In genomic region chr7:116330961-116331360, GRCh38 we compare ENCODE assay signal across 21 cellular contexts.
DNase-seq lines count a peak whose midpoint lies in the region; ATAC-seq and TF ChIP-seq lines count a peak whose summit lies in the region.
"Had no signal": no experiment of that assay in that cellular context is flagged by ENCODE, and none has a peak within 500 bp of the region (broad histone marks: within the 10 kb centered on the region; RNA-seq: fewer than 3 reads in every experiment).

No MANE protein-coding gene starts in this region.

- H3K36me3 ChIP-seq in heart right ventricle = no peaks in the 10 kb centered on the region
- no peaks in the 10 kb centered on the region for H3K36me3 ChIP-seq in SK-N-SH (replicated peaks in 1 of 2; ENCODE audit: control insufficient read depth in 1 of 2, insufficient read depth in 2 of 2, low read length in 1 of 2)
- H3K36me3 ChIP-seq: HAP-1 had no signal

- H3K4me3 ChIP-seq in heart right ventricle (no peak overlapping the region), SK-N-SH (ENCODE audit: low read depth in 2 of 2, low read length in 1 of 2) (no peak overlapping the region)
- H3K4me3 ChIP-seq: A549, coronary artery, HAP-1 had no signal

- H3K4me1 ChIP-seq in heart right ventricle (peaks cover 0 to 42% (median 26%) of the 10 kb centered on the region in 9 donors), SK-N-SH (ENCODE audit: control insufficient read depth in 1 of 2, insufficient read depth in 2 of 2, low read depth in 1 of 2, low read length in 1 of 2) (peaks cover 0 to 23% of the 10 kb centered on the region in 2 experiments; a peak in 3 of 4 replicates)
- H3K4me1 ChIP-seq: HAP-1 had no signal

- no peak for DNase-seq in left ventricle myocardium superior
- no peak for DNase-seq in heart right ventricle
- no peak for DNase-seq in SK-N-SH
- peak; percentile 94 for DNase-seq in fibroblast of gingiva (ENCODE audit: low read depth)
- DNase-seq in AML-193 (lab: John Stamatoyannopoulos, UW) = no peak
- no peak for DNase-seq in erythroblast (lab: John Stamatoyannopoulos, UW)
- no peak for DNase-seq in effector CD4-positive, alpha-beta T cell
- DNase-seq in GOT3 (lab: John Stamatoyannopoulos, UW) = no peak
- DNase-seq: activated CD8-positive, alpha-beta memory T cell treated with anti-CD3 and anti-CD28 coated beads for 24 hours; activated T-cell treated with anti-CD3 and anti-CD28 coated beads, Interleukin-2, amount 50 U/mL, for 72 hours; CD4-positive, alpha-beta memory T cell; naive B cell; NCI-H1092; NCI-H2081; NCI-H510A treated with DMSO at 0.1 percent for 48 hours; RPMI8226; T1000 had no signal

- peak in 1 of 2 experiments; percentile 55; a peak in 1 of 4 replicates for TF ChIP-seq EP300 in SK-N-SH (IDR thresholded peaks at IDR 0.05; ENCODE audit: borderline replicate concordance in 1 of 2, low read depth in 1 of 2, low read length in 1 of 2)

- CTCF ChIA-PET in SK-N-SH (lab: Yijun Ruan, JAX) = interaction anchor here (1.0 to 1.3 kb wide), 2 partner anchors 10 to 158 kb away, joined by 3 read pairs; no protein-coding TSS in a partner anchor

- peak overlapping the region in 2 of 10 donors; percentile 40 to 48 for H3K27ac ChIP-seq in heart right ventricle
- peak overlapping the region; percentile 0 to 6; a peak in 2 of 4 replicates for H3K27ac ChIP-seq in SK-N-SH (ENCODE audit: low read depth in 2 of 2, low read length in 1 of 2)

- H3K79me2 ChIP-seq in SK-N-SH (ENCODE audit: insufficient read depth) = no peaks in the 10 kb centered on the region

- no peak overlapping the region; the same call in 1 of the 2 replicates for H2AFZ ChIP-seq in SK-N-SH (ENCODE audit: low read depth)

- H3K9me3 ChIP-seq in heart right ventricle (peaks cover 0 to 9% (median 0%) of the 10 kb centered on the region in 11 donors), SK-N-SH (no peaks in the 10 kb centered on the region)
- H3K9me3 ChIP-seq: A549, HAP-1 had no signal

- no peak overlapping the region for H3K4me2 ChIP-seq in SK-N-SH
- H3K4me2 ChIP-seq: A549 had no signal

- H3K27me3 ChIP-seq in heart right ventricle (no peaks in the 10 kb centered on the region), SK-N-SH (ENCODE audit: insufficient read depth) (no peaks in the 10 kb centered on the region)

- peaks cover 19% of the 10 kb centered on the region for H3F3A ChIP-seq in SK-N-SH (replicated peaks; ENCODE audit: insufficient read depth)

- no peak for TF ChIP-seq RAD21 in SK-N-SH (IDR thresholded peaks at IDR 0.05; ENCODE audit: low read length)

- TF ChIP-seq CTCF in heart right ventricle (IDR thresholded peaks at IDR 0.05) (no peak), SK-N-SH (IDR thresholded peaks at IDR 0.05) (no peak)

- TF ChIP-seq POLR2A in erythroblast (IDR thresholded peaks at IDR 0.05; ENCODE audit: low read length) = no peak

- peak; percentile 35 for ATAC-seq in left ventricle myocardium superior
- no peak for ATAC-seq in heart right ventricle
- ATAC-seq: A549; activated naive CD4-positive, alpha-beta T cell treated with anti-CD3 and anti-CD28 coated beads, Interleukin-2, amount 50 U/mL, for 72 hours; activated T-cell treated with anti-CD3 and anti-CD28 coated beads, Interleukin-2, amount 50 U/mL, for 72 hours had no signal

- intact Hi-C loops in left ventricle myocardium superior (cut with micrococcal nuclease) = no loop called here
- intact Hi-C loops in heart right ventricle (cut with DNase I) = no loop called here

- no peaks in the 10 kb centered on the region for H3K9me2 ChIP-seq in SK-N-SH

- no peak overlapping the region for H3K9ac ChIP-seq in SK-N-SH

- POLR2A ChIA-PET in SK-N-SH (lab: Yijun Ruan, JAX) = no interaction called here

- H4K20me1 ChIP-seq in SK-N-SH (ENCODE audit: insufficient read depth) = no peaks in the 10 kb centered on the region

TF ChIP-seq in SK-N-SH, 30 proteins besides CTCF, POLR2A, EP300 and RAD21:
- no peak for TF ChIP-seq YY1 (IDR thresholded peaks at IDR 0.05; ENCODE audit: low read depth)
- no peak for TF ChIP-seq USF2 (IDR thresholded peaks at IDR 0.05; ENCODE audit: borderline replicate concordance, low read depth, low read length)
- peak; percentile 77 for TF ChIP-seq TCF12 (IDR thresholded peaks at IDR 0.05)
- no peak for TF ChIP-seq JUND (IDR thresholded peaks at IDR 0.05)
- TF ChIP-seq RXRA (IDR thresholded peaks at IDR 0.05; ENCODE audit: borderline replicate concordance, low read depth) = no peak
- no peak for TF ChIP-seq FOXJ3 (CRISPR knock-in tag; IDR thresholded peaks at IDR 0.05)
- no peak for TF ChIP-seq TAF1 (IDR thresholded peaks at IDR 0.05; ENCODE audit: borderline replicate concordance, low read depth, low read length)
- TF ChIP-seq NFIC (IDR thresholded peaks at IDR 0.05; ENCODE audit: borderline replicate concordance) = peak; percentile 46; the same call in 1 of the 2 replicates
- TF ChIP-seq CHD2 (IDR thresholded peaks at IDR 0.05; ENCODE audit: low read length, partially characterized antibody) = no peak
- no peak for TF ChIP-seq TEAD4 (IDR thresholded peaks at IDR 0.05; ENCODE audit: borderline replicate concordance, insufficient read depth)
- TF ChIP-seq FOXM1 (IDR thresholded peaks at IDR 0.05; ENCODE audit: low read depth) = no peak
- no peak for TF ChIP-seq RFX5 (IDR thresholded peaks at IDR 0.05; ENCODE audit: low read length)
- TF ChIP-seq MAX (IDR thresholded peaks at IDR 0.05; ENCODE audit: low read depth) = 0 out of 2 replicates have a peak, but pooled peaks have one; percentile 10
TF ChIP-seq in SK-N-SH: peak in this region for 3.
